16 cellular contexts compared by ENCODE assay signal in the genomic region with DNA sequence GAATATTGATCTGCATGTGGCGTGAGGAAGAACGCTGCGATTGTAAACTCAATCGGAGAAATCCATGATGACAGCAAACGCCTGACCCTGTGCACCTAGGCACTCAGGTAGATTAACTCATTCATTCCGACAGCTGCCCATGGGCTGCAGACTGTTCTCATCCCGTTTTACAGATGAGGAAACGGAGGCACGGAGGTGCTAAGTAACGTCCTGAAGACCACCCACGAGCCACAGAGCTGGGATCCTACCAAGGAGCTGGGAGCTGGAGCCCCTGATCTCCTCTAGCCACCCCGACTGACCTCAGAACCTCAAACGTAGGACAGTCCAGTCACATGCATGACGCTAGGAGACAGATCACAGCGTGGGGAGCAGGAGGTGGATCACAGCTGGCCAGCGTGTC.
"Had no signal": no experiment of that assay in that cellular context is flagged by ENCODE, and none has a peak within 500 bp of the region (broad histone marks: within the 10 kb centered on the region; RNA-seq: fewer than 3 reads in every experiment).

No MANE protein-coding gene starts in this region.

- ATAC-seq: left ventricle myocardium superior; natural killer cell treated with Interleukin-12 subunit alpha and Interleukin-12 subunit beta and Interleukin-15 and Interleukin-18, amount 100 ng/mL, for 72 hours; psoas muscle; right cardiac atrium; stimulated activated memory B cell treated with anti-CD40 and anti-IgM and Interleukin-4, amounts not matched to agents 10 μg/mL and 1 μg/mL and 100 μg/mL, for 72 hours; stimulated activated naive CD8-positive, alpha-beta T cell treated with anti-CD3 and anti-CD28 coated beads, Interleukin-15, Interleukin-2, amounts not matched to agents 100 U/mL and 50 U/mL, for 24 hours had no signal

- H3K27me3 ChIP-seq: dorsolateral prefrontal cortex, sigmoid colon had no signal

- H3K4me1 ChIP-seq: psoas muscle, sigmoid colon had no signal

- H3K36me3 ChIP-seq: sigmoid colon, thoracic aorta, transverse colon had no signal

- H3K9me3 ChIP-seq: psoas muscle, sigmoid colon, thoracic aorta, transverse colon had no signal

- DNase-seq: cerebellar nuclear complex; effector CD4-positive, alpha-beta T cell; naive B cell; psoas muscle; sigmoid colon; stimulated activated CD4-positive, alpha-beta T cell treated with anti-CD3 and anti-CD28 coated beads, Interleukin-4, amount 100 ng/mL, for 4 hours; stimulated activated naive CD8-positive, alpha-beta T cell treated with anti-CD3 and anti-CD28 coated beads, Interleukin-15, Interleukin-2, amounts not matched to agents 100 U/mL and 50 U/mL, for 24 hours; substantia nigra; transverse colon had no signal

- H3K4me3 ChIP-seq: dorsolateral prefrontal cortex, lung, psoas muscle, sigmoid colon, thoracic aorta, transverse colon had no signal

- H3K27ac ChIP-seq: dorsolateral prefrontal cortex, psoas muscle, sigmoid colon, thoracic aorta, transverse colon had no signal
